8 cellular contexts compared by ENCODE assay signal in the genomic region with DNA sequence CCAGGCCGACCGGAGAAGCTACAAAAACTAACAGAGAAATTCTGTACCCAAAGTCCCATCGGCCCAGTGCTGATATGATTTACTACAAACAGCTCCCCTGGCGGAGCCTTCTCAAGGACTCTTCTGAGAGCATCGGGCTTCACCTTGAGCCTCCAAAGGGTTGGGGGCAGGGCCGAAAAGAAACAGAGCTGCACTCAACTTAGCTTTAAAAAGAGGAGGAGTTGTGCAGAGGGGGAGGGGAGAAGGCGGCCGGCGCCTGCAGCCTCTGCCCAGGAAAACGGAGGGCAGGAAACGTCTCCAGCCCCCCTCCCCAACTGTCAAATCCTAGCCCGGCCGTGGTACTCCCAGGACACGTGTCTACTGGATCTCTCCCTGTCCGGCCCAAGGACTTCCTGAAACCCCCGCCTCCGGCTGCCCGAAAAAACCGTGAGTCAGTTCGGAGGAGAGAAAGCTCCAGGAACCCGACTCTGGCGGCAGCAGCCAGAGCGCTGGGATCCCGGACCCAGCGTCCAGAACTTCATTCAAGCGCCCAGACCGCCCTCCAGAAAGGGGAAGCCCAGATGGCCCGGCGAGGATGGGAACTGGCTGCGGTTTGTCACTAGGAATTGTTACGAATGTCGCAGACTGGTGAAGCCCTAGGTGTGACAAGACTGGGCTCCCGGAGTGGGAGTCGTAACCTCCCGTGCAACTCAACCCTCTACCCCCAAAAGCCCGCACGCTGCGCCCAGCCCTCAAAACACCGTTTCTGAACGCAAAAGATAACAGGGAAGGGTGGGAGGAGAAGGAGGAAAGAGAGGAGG. TPM values are rescaled to one million over a fixed set of nuclear protein-coding genes. Genes with fewer than 3 reads are reported as not detected.
DNase-seq lines count a peak whose midpoint lies in the region; ATAC-seq, FAIRE-seq and TF ChIP-seq lines count a peak whose summit lies in the region.

No MANE protein-coding gene starts in this region.

- peak overlapping the region; percentile 28 for H3K56ac ChIP-seq in H1 (replicated peaks; ENCODE audit: insufficient read length, low read depth, low read length)

- peak overlapping the region; percentile 90 to 98 for H3K4me2 ChIP-seq in H1 (ENCODE audit: insufficient read depth in 1 of 2, low read depth in 2 of 2, low read length in 2 of 2)

- no peak overlapping the region for H2BK120ac ChIP-seq in H1 (replicated peaks; ENCODE audit: low read depth, low read length)

- H4K8ac ChIP-seq in H1 (ENCODE audit: extremely low read depth, insufficient read depth, low read length) = peak overlapping the region; percentile 18; the same call in 1 of the 2 replicates

- H4K20me1 ChIP-seq in H1 (replicated peaks in 1 of 2; ENCODE audit: control insufficient read depth in 1 of 2, insufficient read depth in 2 of 2, low read length in 2 of 2) = no peaks in the 10 kb centered on the region

- H3K27me3 Mint-ChIP-seq in activated naive CD4-positive, alpha-beta T cell treated with anti-CD3 and anti-CD28 coated beads for 36 hours (ENCODE audit: low read depth) = peaks cover 53% of the 10 kb centered on the region

- H3K4me3 ChIP-seq in H1 (ENCODE audit: extremely low read depth in 1 of 4, insufficient read depth in 2 of 4, low read depth in 3 of 4, low read length in 4 of 4) (peak overlapping the region; percentile 47 to 77 (median 66)), right lobe of liver (peak overlapping the region; percentile 41 to 54 (median 53)), stomach (peak overlapping the region; percentile 49 to 63 (median 56))

- peak overlapping the region; percentile 46 for H3K4me3 Mint-ChIP-seq in activated naive CD4-positive, alpha-beta T cell treated with anti-CD3 and anti-CD28 coated beads for 36 hours

- no peak overlapping the region; the same call in 1 of the 2 replicates for H3K18ac ChIP-seq in H1 (ENCODE audit: extremely low read depth, low read length)

- H4K5ac ChIP-seq in H1 (ENCODE audit: insufficient read length, low read depth, low read length) = no peak overlapping the region

- no peak overlapping the region for H2BK12ac ChIP-seq in H1 (ENCODE audit: low read depth, low read length)

- H2BK15ac ChIP-seq in H1 (ENCODE audit: low read length) = no peak overlapping the region

- peaks cover 22% of the 10 kb centered on the region for H3K4me1 Mint-ChIP-seq in activated naive CD4-positive, alpha-beta T cell treated with anti-CD3 and anti-CD28 coated beads for 36 hours (ENCODE audit: low read depth)

- intact Hi-C loops in activated naive CD4-positive, alpha-beta T cell treated with anti-CD3 and anti-CD28 coated beads for 36 hours (cut with micrococcal nuclease) = loop anchor here (2.0 kb wide), 1 partner anchor 691 kb away; a partner anchor contains a TSS
- intact Hi-C loops in right lobe of liver (cut with DNase I) = no loop called here
- intact Hi-C loops in stomach (cut with DNase I; ENCODE audit: low total_unique reads) = no loop called here

- H3K27ac Mint-ChIP-seq in activated naive CD4-positive, alpha-beta T cell treated with anti-CD3 and anti-CD28 coated beads for 36 hours = no peak overlapping the region

- no peak for FAIRE-seq in H1 (lab: Jason Lieb, UNC)

- H3K36me3 ChIP-seq in H1 (ENCODE audit: control insufficient read depth in 2 of 4, insufficient read depth in 4 of 4, low read length in 3 of 4) = no peaks in the 10 kb centered on the region
- H3K36me3 ChIP-seq in right lobe of liver = no peaks in the 10 kb centered on the region
- H3K36me3 ChIP-seq in stomach = no peaks in the 10 kb centered on the region

- H3K23me2 ChIP-seq in H1 (ENCODE audit: low read depth, low read length) = peaks cover 9% of the 10 kb centered on the region; the same call in 1 of the 2 replicates

- peak; percentile 27 to 44; a peak in 3 of 4 replicates for TF ChIP-seq RAD21 in H1 (IDR thresholded peaks at IDR 0.05 in 1 of 2, conservative IDR thresholded peaks at IDR 0.05 in 1 of 2; ENCODE audit: low read depth in 2 of 2, low read length in 2 of 2)

- H3K9me3 ChIP-seq in H1 (ENCODE audit: insufficient read depth in 2 of 2, low read depth in 1 of 2, low read length in 1 of 2) (no peaks in the 10 kb centered on the region), right lobe of liver (no peaks in the 10 kb centered on the region), stomach (no peaks in the 10 kb centered on the region)

- no peaks in the 10 kb centered on the region for H3K79me1 ChIP-seq in H1 (ENCODE audit: low read depth, low read length)

- CTCF ChIA-PET in activated naive CD4-positive, alpha-beta T cell treated with anti-CD3 and anti-CD28 coated beads for 36 hours (lab: Charles Lee) = no interaction called here
- CTCF ChIA-PET in H1 (lab: Charles Lee; ENCODE audit: partially characterized antibody) = interaction anchor here (0.7 to 1.5 kb wide), 8 partner anchors 9 to 310 kb away, joined by 3 to 6 read pairs (median 3); no protein-coding TSS in a partner anchor

- H3K27ac ChIP-seq in H1 (ENCODE audit: low read depth, low read length) (no peak overlapping the region), right lobe of liver (peak overlapping the region in 1 of 3 donors; percentile 65), stomach (peak overlapping the region; percentile 58 to 86 (median 78))

- no peak overlapping the region for H2BK20ac ChIP-seq in H1 (ENCODE audit: low read length)

- no peak overlapping the region for H4K91ac ChIP-seq in H1 (replicated peaks; ENCODE audit: insufficient read length, low read length)

- peak; percentile 22 to 53 (median 31); a peak in 3 of 4 replicates for TF ChIP-seq CTCF in H1 (IDR thresholded peaks at IDR 0.05; ENCODE audit: control extremely low read depth in 1 of 3, insufficient read depth in 1 of 3, low read depth in 1 of 3, low read length in 3 of 3)
- TF ChIP-seq CTCF in right lobe of liver (IDR thresholded peaks at IDR 0.05) = peak in 2 of 4 donors; percentile 6 to 8
- no peak for TF ChIP-seq CTCF in stomach (IDR thresholded peaks at IDR 0.05)

- H2AFZ ChIP-seq in H1 (ENCODE audit: low read length) = peak overlapping the region; percentile 95

- no peak overlapping the region for H2BK5ac ChIP-seq in H1 (ENCODE audit: low read depth, low read length)

- H3K79me2 ChIP-seq in H1 (ENCODE audit: control insufficient read depth in 1 of 2, insufficient read depth in 2 of 2, low read length in 2 of 2) = no peaks in the 10 kb centered on the region

- peaks cover 2 to 14% (median 6%) of the 10 kb centered on the region in 4 experiments; a peak in 6 of 7 replicates for H3K4me1 ChIP-seq in H1 (replicated peaks in 1 of 4; ENCODE audit: control insufficient read depth in 3 of 4, insufficient read depth in 4 of 4, low read length in 3 of 4)
- H3K4me1 ChIP-seq in right lobe of liver = peaks cover 0 to 18% (median 0%) of the 10 kb centered on the region in 4 donors
- peaks cover 0 to 28% (median 21%) of the 10 kb centered on the region in 4 donors for H3K4me1 ChIP-seq in stomach

- TF ChIP-seq POLR2A in H1 (IDR thresholded peaks at IDR 0.05; ENCODE audit: control extremely low read depth in 1 of 2, low read depth in 2 of 2, low read length in 2 of 2) = peak in 1 of 2 experiments; percentile 46; a peak in 1 of 3 replicates
- TF ChIP-seq POLR2A in right lobe of liver (IDR thresholded peaks at IDR 0.05) = peak; percentile 20
- TF ChIP-seq POLR2A in stomach (IDR thresholded peaks at IDR 0.05) = no peak

- H3K36me3 Mint-ChIP-seq in activated naive CD4-positive, alpha-beta T cell treated with anti-CD3 and anti-CD28 coated beads for 36 hours (ENCODE audit: low read depth) = no peaks in the 10 kb centered on the region

- 1% methylated on average over 33 of the region's 40 CpGs; no CpG with 5 or more reads in 1 of the 2 experiments for WGBS in H1 (ENCODE audit: extremely low coverage in 1 of 2, insufficient coverage in 1 of 2, insufficient read length in 1 of 2, insufficient replicate concordance in 2 of 2, low coverage in 1 of 2, low lambda C conversion rate in 2 of 2, missing lambda C conversion rate in 1 of 2), 2 experiments
- WGBS in right lobe of liver (ENCODE audit: insufficient coverage, low coverage, low lambda C conversion rate, missing lambda C conversion rate) = 3% methylated on average over 28 of the region's 40 CpGs
- 1 to 2% (median 2%) methylated on average over 37 to 40 of the region's 40 CpGs for WGBS in stomach, 5 donors

- TF ChIP-seq EP300 in H1 (IDR thresholded peaks at IDR 0.05; ENCODE audit: borderline replicate concordance in 1 of 2, low read depth in 2 of 2, low read length in 2 of 2) (peak in 1 of 2 experiments; percentile 64; a peak in 1 of 3 replicates), stomach (IDR thresholded peaks at IDR 0.05) (no peak)

- no peak overlapping the region for H3K4ac ChIP-seq in H1 (replicated peaks; ENCODE audit: insufficient read length, low read depth, low read length)

- no peak overlapping the region for H3K23ac ChIP-seq in H1 (ENCODE audit: insufficient read length)

- H3K27me3 ChIP-seq in H1 (replicated peaks in 1 of 4; ENCODE audit: control insufficient read depth in 3 of 4, extremely low read depth in 1 of 4, insufficient read depth in 3 of 4, low read length in 3 of 4) = no peaks in the 10 kb centered on the region
- H3K27me3 ChIP-seq in right lobe of liver = peaks cover 0 to 3% of the 10 kb centered on the region in 2 donors
- peaks cover 0 to 9% (median 8%) of the 10 kb centered on the region in 3 donors for H3K27me3 ChIP-seq in stomach

- H3K9ac ChIP-seq in H1 (replicated peaks in 1 of 4; ENCODE audit: extremely low read depth in 1 of 4, low read depth in 3 of 4, low read length in 3 of 4) = peak overlapping the region in 3 of 4 experiments; percentile 15 to 54 (median 16); a peak in 4 of 7 replicates

- DNase-seq in activated naive CD4-positive, alpha-beta T cell treated with anti-CD3 and anti-CD28 coated beads for 36 hours = peak; percentile 39
- DNase-seq in activated naive CD4-positive, alpha-beta T cell (lab: John Stamatoyannopoulos, UW) = no peak
- peak; percentile 66 for DNase-seq in SKM-1 (lab: John Stamatoyannopoulos, UW; ENCODE audit: unreplicated experiment)
- DNase-seq in H1 (ENCODE audit: low read depth in 1 of 2, low spot score in 2 of 2) = peak; percentile 75 to 82
- peak; percentile 56 to 69 (median 62) for DNase-seq in right lobe of liver
- peak; percentile 40 for DNase-seq in stomach

- H2AK5ac ChIP-seq in H1 (ENCODE audit: low read depth, low read length) = no peak overlapping the region

- ATAC-seq in HG03565 (IDR thresholded peaks at IDR 0.05; ENCODE audit: unreplicated experiment) (peak; percentile 48), right lobe of liver (peak; percentile 62 to 71 (median 66)), HG02763 (IDR thresholded peaks at IDR 0.05; ENCODE audit: unreplicated experiment) (no peak)

- H3K14ac ChIP-seq in H1 (ENCODE audit: insufficient read length) = no peak overlapping the region

- POLR2A ChIA-PET in H1 (lab: Charles Lee; ENCODE audit: partially characterized antibody) = interaction anchor here (0.6 to 1.3 kb wide), 2 partner anchors 63 to 148 kb away, joined by 3 read pairs; no protein-coding TSS in a partner anchor

- no peaks in the 10 kb centered on the region for H3K9me3 Mint-ChIP-seq in activated naive CD4-positive, alpha-beta T cell treated with anti-CD3 and anti-CD28 coated beads for 36 hours

RNA-seq across cellular contexts. Expression of a gene that starts 1.0 kb away (rescaled TPM):
- total RNA-seq in activated naive CD4-positive, alpha-beta T cell treated with anti-CD3 and anti-CD28 coated beads for 36 hours = not detected
- total RNA-seq in H1 (2021; fragmentation: NEBNext Ultra II Directional; extraction: Animal tissue kit (Norgen Biotek cat#: 25700)) = 3.2 and 3.4 TPM in 2 replicates
- polyA plus RNA-seq in H1 (2011; rRNA removed) (0.99 and 1.3 TPM in 2 replicates), stomach (under 1 TPM; 0.13 to 0.19 (median 0.15) TPM)
- polyA plus RNA-seq in H1 (2011; cell fraction: cytosol; rRNA removed) = 1.4 TPM
- 2.9 TPM for polyA plus RNA-seq in H1 (2011; cell fraction: nucleus; rRNA removed)
- 1.9 to 2.8 TPM (median 2.4 TPM) in 4 replicates for polyA plus RNA-seq in H1 (2012, experiment 1 of 2)
- 0.13 TPM for polyA plus RNA-seq in H1 (2012, experiment 2 of 2)
- 2.7 TPM for polyA plus RNA-seq in H1 (2013, experiment 1 of 2)
- 2.6 TPM for polyA plus RNA-seq in H1 (2013, experiment 2 of 2)
- 7.3 and 9.4 TPM in 2 replicates for polyA minus RNA-seq in H1 (2011; rRNA and poly(A)+ RNA removed)
- polyA minus RNA-seq in H1 (2011; cell fraction: cytosol; rRNA and poly(A)+ RNA removed) = 3.5 TPM
- polyA minus RNA-seq in H1 (2011; cell fraction: nucleus; rRNA and poly(A)+ RNA removed) = 11.6 TPM
- total RNA-seq in right lobe of liver (under 1 TPM; 0.12 to 0.64 (median 0.42) TPM), stomach (1 to 10 TPM in 1 of 5 donors, under 1 TPM in 2, not detected in 2; 0.29 to 6.8 (median 0.89) TPM)

Comparison
In these comparisons a context has a peak if more than half of its experiments do, and no peak if none do; other contexts are left out.
1. DNase-seq: peak in activated naive CD4-positive, alpha-beta T cell treated with anti-CD3 and anti-CD28 coated beads for 36 hours (single experiment), SKM-1 (single experiment), H1 (2 of 2), right lobe of liver (3 of 3) and stomach (single experiment); none in activated naive CD4-positive, alpha-beta T cell (0 of 4).
2. CTCF ChIP-seq: peak in H1 (3 of 3); none in stomach (0 of 7).
3. Peak in every context shown above with its lines, with median percentiles within 50 percentile points of each other: H3K4me3 ChIP-seq.